In the genomic region with DNA sequence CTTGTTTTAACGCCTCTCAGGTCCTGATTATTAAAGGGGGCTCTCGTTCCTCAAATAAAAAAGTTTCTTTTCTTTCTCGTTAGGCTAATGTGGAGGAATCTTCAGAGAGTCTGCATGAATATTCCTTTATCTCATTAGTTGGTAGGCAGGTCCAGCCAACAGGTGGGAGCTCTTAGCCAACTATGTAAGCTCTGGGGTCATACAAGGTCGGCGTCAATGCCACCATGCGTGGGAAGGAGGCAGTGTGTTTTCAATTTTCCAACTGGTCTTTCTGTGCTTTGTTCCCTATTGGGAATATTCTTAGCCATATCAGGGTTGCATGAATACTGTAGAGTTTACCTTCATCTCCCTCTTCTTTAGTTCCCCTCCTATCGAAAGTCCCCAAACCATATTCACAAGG, we compare ENCODE assay signal across 27 cellular contexts.
"Had no signal": no experiment of that assay in that cellular context is flagged by ENCODE, and none has a peak within 500 bp of the region (broad histone marks: within the 10 kb centered on the region; RNA-seq: fewer than 3 reads in every experiment).

No MANE protein-coding gene starts in this region.

- H3K27me3 ChIP-seq: cardiac muscle cell had no signal

- H3K27ac ChIP-seq: cardiac muscle cell, VCaP had no signal

- H3K4me3 ChIP-seq: cardiac muscle cell had no signal

- H3K36me3 ChIP-seq: cardiac muscle cell had no signal

- DNase-seq: activated B cell treated with CpG ODN at 0.5 μM for 24 hours; activated CD4-positive, alpha-beta memory T cell treated with anti-CD3 and anti-CD28 coated beads for 36 hours; activated CD4-positive, alpha-beta T cell treated with anti-CD3 and anti-CD28 coated beads for 4 hours; activated CD4-positive, alpha-beta T cell treated with anti-CD3 and anti-CD28 coated beads, Interleukin-2, amount 10 ng/mL, durations not matched to agents 24 days and 14 days; activated CD4-positive, alpha-beta T cell treated with anti-CD3 and anti-CD28 coated beads, Interleukin-2, amount 50 U/mL, for 1 hour; activated CD4-positive, alpha-beta T cell treated with anti-CD3 and anti-CD28 coated beads, Interleukin-2, amount 50 U/mL, for 4 hours; activated CD4-positive, CD25-positive, alpha-beta regulatory T cell treated with anti-CD3 and anti-CD28 coated beads, Interleukin-2, amount 50 U/mL, for 72 hours; activated CD8-positive, alpha-beta memory T cell treated with anti-CD3 and anti-CD28 coated beads, Interleukin-2, amount 50 U/mL, for 4 hours; activated CD8-positive, alpha-beta T cell treated with anti-CD3 and anti-CD28 coated beads for 36 hours; activated effector memory CD4-positive, alpha-beta T cell treated with anti-CD3 and anti-CD28 coated beads, Interleukin-2, amount 50 U/mL, for 16 hours; activated naive CD4-positive, alpha-beta T cell treated with anti-CD3 and anti-CD28 coated beads, Interleukin-2, amount 10 ng/mL, durations not matched to agents 7 days and 5 days; activated naive CD4-positive, alpha-beta T cell treated with Interleukin-2 at 50 U/mL for 16 hours; activated naive CD8-positive, alpha-beta T cell treated with anti-CD3 and anti-CD28 coated beads, Interleukin-2, amount 10 ng/mL, durations not matched to agents 7 days and 5 days; activated naive CD8-positive, alpha-beta T cell treated with anti-CD3 and anti-CD28 coated beads, Interleukin-2, amount 50 U/mL, for 24 hours; activated T-cell treated with anti-CD3 and anti-CD28 coated beads for 4 hours; activated T-cell treated with anti-CD3 and anti-CD28 coated beads, Interleukin-2, amount 50 U/mL, for 1 hour; activated T-cell treated with anti-CD3 and anti-CD28 coated beads, Interleukin-2, amount 50 U/mL, for 4 hours; activated T-cell treated with anti-CD3 and anti-CD28 coated beads, Interleukin-2, amount 50 U/mL, for 72 hours; amygdala; anterior cingulate cortex; caudate nucleus; cerebellar nuclear complex; T-helper 1 cell; T-helper 2 cell; T-helper 9 cell had no signal
